Comparison of ENCODE assay signal across 18 cellular contexts in the genomic region with DNA sequence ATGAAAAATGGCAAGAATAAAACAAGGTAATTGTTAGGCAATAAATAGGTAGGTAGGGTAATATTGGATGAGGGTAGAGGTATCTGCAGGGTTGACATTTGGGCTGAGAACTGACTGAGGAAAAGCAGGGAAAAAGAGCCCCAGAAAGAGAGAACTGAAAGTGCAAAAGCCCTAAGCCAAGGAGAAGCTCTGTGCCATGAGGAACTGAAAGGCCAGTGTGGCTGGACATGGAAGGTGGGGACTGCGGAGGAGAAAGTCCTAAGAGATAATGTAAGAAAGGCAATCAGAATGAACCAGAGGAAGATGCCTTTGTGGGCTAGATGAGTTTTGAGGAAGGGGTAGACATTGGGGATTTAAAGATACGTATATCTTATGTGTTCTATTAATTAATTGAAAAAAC.
DNase-seq lines count a peak whose midpoint lies in the region; ATAC-seq lines count a peak whose summit lies in the region.
"Had no signal": no experiment of that assay in that cellular context is flagged by ENCODE, and none has a peak within 500 bp of the region (broad histone marks: within the 10 kb centered on the region; RNA-seq: fewer than 3 reads in every experiment).

No MANE protein-coding gene starts in this region.

- peak overlapping the region; percentile 1 for H3K27ac Mint-ChIP-seq in stimulated activated effector memory CD8-positive, alpha-beta T cell treated with anti-CD3 and anti-CD28 coated beads, Interleukin-12 subunit alpha, Interleukin-12 subunit beta, amount 100 ng/mL, for 72 hours
- H3K27ac Mint-ChIP-seq: activated naive CD4-positive, alpha-beta T cell treated with anti-CD3 and anti-CD28 coated beads, Interleukin-2, amount 50 U/mL, for 24 hours; stimulated activated naive CD8-positive, alpha-beta T cell treated with anti-CD3 and anti-CD28 coated beads, Interleukin-15, amount 100 ng/mL, for 72 hours had no signal

- no peaks in the 10 kb centered on the region for H3K9me3 Mint-ChIP-seq in stimulated activated effector memory CD8-positive, alpha-beta T cell treated with anti-CD3 and anti-CD28 coated beads, Interleukin-12 subunit alpha, Interleukin-12 subunit beta, amount 100 ng/mL, for 72 hours
- H3K9me3 Mint-ChIP-seq: activated naive CD4-positive, alpha-beta T cell treated with anti-CD3 and anti-CD28 coated beads, Interleukin-2, amount 50 U/mL, for 24 hours; H9; stimulated activated naive CD8-positive, alpha-beta T cell treated with anti-CD3 and anti-CD28 coated beads, Interleukin-15, amount 100 ng/mL, for 72 hours had no signal

- ATAC-seq in HG03342 (IDR thresholded peaks at IDR 0.05; ENCODE audit: unreplicated experiment) (peak; percentile 37), GM19455 (IDR thresholded peaks at IDR 0.05; ENCODE audit: unreplicated experiment) (no peak)
- no peak for ATAC-seq in stimulated activated effector memory CD8-positive, alpha-beta T cell treated with anti-CD3 and anti-CD28 coated beads, Interleukin-12 subunit alpha, Interleukin-12 subunit beta, amount 100 ng/mL, for 72 hours
- ATAC-seq: stimulated activated naive CD8-positive, alpha-beta T cell treated with anti-CD3 and anti-CD28 coated beads, Interleukin-15, amount 100 ng/mL, for 72 hours had no signal

- no peak overlapping the region for H3K4me3 Mint-ChIP-seq in stimulated activated effector memory CD8-positive, alpha-beta T cell treated with anti-CD3 and anti-CD28 coated beads, Interleukin-12 subunit alpha, Interleukin-12 subunit beta, amount 100 ng/mL, for 72 hours
- H3K4me3 Mint-ChIP-seq: activated naive CD4-positive, alpha-beta T cell treated with anti-CD3 and anti-CD28 coated beads, Interleukin-2, amount 50 U/mL, for 24 hours; H9; stimulated activated naive CD8-positive, alpha-beta T cell treated with anti-CD3 and anti-CD28 coated beads, Interleukin-15, amount 100 ng/mL, for 72 hours had no signal

- peaks cover 12% of the 10 kb centered on the region for H3K4me1 Mint-ChIP-seq in stimulated activated effector memory CD8-positive, alpha-beta T cell treated with anti-CD3 and anti-CD28 coated beads, Interleukin-12 subunit alpha, Interleukin-12 subunit beta, amount 100 ng/mL, for 72 hours

- H3K36me3 Mint-ChIP-seq in stimulated activated effector memory CD8-positive, alpha-beta T cell treated with anti-CD3 and anti-CD28 coated beads, Interleukin-12 subunit alpha, Interleukin-12 subunit beta, amount 100 ng/mL, for 72 hours: no peaks in the 10 kb centered on the region
- H3K36me3 Mint-ChIP-seq: activated naive CD4-positive, alpha-beta T cell treated with anti-CD3 and anti-CD28 coated beads, Interleukin-2, amount 50 U/mL, for 24 hours had no signal

- DNase-seq in SIG-M5 treated with dmso at 0.1 percent for 504 hours (lab: John Stamatoyannopoulos, UW; ENCODE audit: unreplicated experiment) (peak; percentile 41), SIG-M5 (lab: John Stamatoyannopoulos, UW) (no peak), RPMI8226 (peak; percentile 49), NCI-H1092 treated with DMSO at 0.1 percent for 48 hours (lab: John Stamatoyannopoulos, UW) (no peak), cerebellar nuclear complex (lab: John Stamatoyannopoulos, UW) (no peak)
- no peak for DNase-seq in stimulated activated effector memory CD8-positive, alpha-beta T cell treated with anti-CD3 and anti-CD28 coated beads, Interleukin-12 subunit alpha, Interleukin-12 subunit beta, amount 100 ng/mL, for 72 hours (ENCODE audit: low spot score in 2 of 2)
- DNase-seq: activated CD4-positive, alpha-beta T cell treated with anti-CD3 and anti-CD28 coated beads for 4 hours; DMS53; GF-D8; H9; KG1; NCI-H2081 treated with DMSO at 0.1 percent for 48 hours; NCI-H446; stimulated activated CD4-positive, alpha-beta T cell treated with anti-CD3 and anti-CD28 coated beads, Interleukin-4, amount 100 ng/mL, for 24 hours; stimulated activated naive CD8-positive, alpha-beta T cell treated with anti-CD3 and anti-CD28 coated beads, Interleukin-15, amount 100 ng/mL, for 72 hours had no signal

Comparison
In these comparisons a context has a peak if more than half of its experiments do, and no peak if none do; other contexts are left out.
1. DNase-seq: peak in SIG-M5 treated with dmso at 0.1 percent for 504 hours (single experiment) and RPMI8226 (single experiment); none in SIG-M5 (single experiment), stimulated activated effector memory CD8-positive, alpha-beta T cell treated with anti-CD3 and anti-CD28 coated beads, Interleukin-12 subunit alpha, Interleukin-12 subunit beta, amount 100 ng/mL, for 72 hours (0 of 2), NCI-H1092 treated with DMSO at 0.1 percent for 48 hours (single experiment) and cerebellar nuclear complex (0 of 2).